Comparison of ENCODE assay signal across 20 cellular contexts in the genomic region with DNA sequence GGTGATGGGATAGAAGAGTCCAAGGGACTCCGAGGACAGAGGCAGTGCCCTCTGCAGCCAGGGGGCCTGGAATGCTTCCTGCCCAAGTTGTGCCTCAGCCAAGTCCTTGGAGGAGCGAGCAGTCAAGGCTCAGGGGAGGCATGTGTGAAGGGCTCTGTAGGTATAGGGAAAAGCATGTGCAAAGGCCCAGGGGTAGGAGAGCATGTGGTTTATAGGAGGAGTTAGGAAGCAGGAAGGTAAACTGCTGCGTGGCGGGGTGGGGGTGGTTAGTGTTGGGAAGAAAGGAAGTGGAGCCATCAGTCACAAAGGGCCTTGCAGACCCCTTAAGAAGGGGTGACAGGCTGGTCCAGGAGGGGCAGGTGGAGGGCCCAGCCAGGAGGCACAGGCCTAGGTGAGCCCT. TPM values are rescaled to one million over a fixed set of nuclear protein-coding genes. Genes with fewer than 3 reads are reported as not detected.
DNase-seq lines count a peak whose midpoint lies in the region; ATAC-seq and TF ChIP-seq lines count a peak whose summit lies in the region.
"Had no signal": no experiment of that assay in that cellular context is flagged by ENCODE, and none has a peak within 500 bp of the region (broad histone marks: within the 10 kb centered on the region; RNA-seq: fewer than 3 reads in every experiment).

No MANE protein-coding gene starts in this region.

- H3K27ac ChIP-seq in HEK293 (ENCODE audit: extremely low read depth, low read depth, low read length) (no peak overlapping the region), endodermal cell (ENCODE audit: low read depth, low read length) (no peak overlapping the region), spleen (no peak overlapping the region)
- H3K27ac ChIP-seq: A549, BLaER1, HL-60 had no signal

- H3K4me3 ChIP-seq in HEK293 (ENCODE audit: low read depth, low read length) (no peak overlapping the region), endodermal cell (ENCODE audit: low read length) (no peak overlapping the region), spleen (no peak overlapping the region)
- H3K4me3 ChIP-seq: A549, BLaER1 had no signal

- H3K9me3 ChIP-seq in HEK293 (ENCODE audit: control insufficient read depth, insufficient read depth, low read depth, low read length) (no peaks in the 10 kb centered on the region), endodermal cell (ENCODE audit: control insufficient read depth, low read length) (no peaks in the 10 kb centered on the region), spleen (no peaks in the 10 kb centered on the region)
- H3K9me3 ChIP-seq: A549, BLaER1 had no signal

- POLR2A ChIA-PET in HEK293 (lab: Yijun Ruan, JAX): no interaction called here

- H3K27me3 Mint-ChIP-seq in activated naive CD4-positive, alpha-beta T cell treated with anti-CD3 and anti-CD28 coated beads, Interleukin-2, amount 50 U/mL, for 24 hours: no peaks in the 10 kb centered on the region
- H3K27me3 Mint-ChIP-seq in activated naive CD4-positive, alpha-beta T cell treated with anti-CD3 and anti-CD28 coated beads for 36 hours (ENCODE audit: low read depth): no peaks in the 10 kb centered on the region
- H3K27me3 Mint-ChIP-seq in endodermal cell (ENCODE audit: insufficient read depth): no peaks in the 10 kb centered on the region
- H3K27me3 Mint-ChIP-seq: CD8-positive, alpha-beta memory T cell had no signal

- intact Hi-C loops in activated naive CD4-positive, alpha-beta T cell treated with anti-CD3 and anti-CD28 coated beads for 36 hours (cut with micrococcal nuclease): no loop called here
- intact Hi-C loops in spleen (cut with DNase I; ENCODE audit: low total_unique reads): loop anchor here (5.0 kb wide), 1 partner anchor 302 kb away; the partner anchor contains the start of gene PDZD9

- H3K9me3 Mint-ChIP-seq in activated naive CD4-positive, alpha-beta T cell treated with anti-CD3 and anti-CD28 coated beads, Interleukin-2, amount 50 U/mL, for 24 hours: no peaks in the 10 kb centered on the region
- no peaks in the 10 kb centered on the region for H3K9me3 Mint-ChIP-seq in activated naive CD4-positive, alpha-beta T cell treated with anti-CD3 and anti-CD28 coated beads for 36 hours
- H3K9me3 Mint-ChIP-seq in endodermal cell: no peaks in the 10 kb centered on the region
- H3K9me3 Mint-ChIP-seq: CD8-positive, alpha-beta memory T cell; HFFc6 had no signal

- peaks cover 41% of the 10 kb centered on the region for H3K4me1 Mint-ChIP-seq in activated naive CD4-positive, alpha-beta T cell treated with anti-CD3 and anti-CD28 coated beads, Interleukin-2, amount 50 U/mL, for 24 hours
- H3K4me1 Mint-ChIP-seq in activated naive CD4-positive, alpha-beta T cell treated with anti-CD3 and anti-CD28 coated beads for 36 hours (ENCODE audit: low read depth): peaks cover 25% of the 10 kb centered on the region
- peaks cover 2% of the 10 kb centered on the region for H3K4me1 Mint-ChIP-seq in endodermal cell

- peaks cover 6% of the 10 kb centered on the region for H3K36me3 Mint-ChIP-seq in activated naive CD4-positive, alpha-beta T cell treated with anti-CD3 and anti-CD28 coated beads, Interleukin-2, amount 50 U/mL, for 24 hours
- H3K36me3 Mint-ChIP-seq in activated naive CD4-positive, alpha-beta T cell treated with anti-CD3 and anti-CD28 coated beads for 36 hours (ENCODE audit: low read depth): peaks cover 33% of the 10 kb centered on the region
- peaks cover 55% of the 10 kb centered on the region for H3K36me3 Mint-ChIP-seq in endodermal cell (ENCODE audit: low read depth)

- no peak overlapping the region for H3K4me3 Mint-ChIP-seq in activated naive CD4-positive, alpha-beta T cell treated with anti-CD3 and anti-CD28 coated beads, Interleukin-2, amount 50 U/mL, for 24 hours
- H3K4me3 Mint-ChIP-seq in activated naive CD4-positive, alpha-beta T cell treated with anti-CD3 and anti-CD28 coated beads for 36 hours: no peak overlapping the region
- H3K4me3 Mint-ChIP-seq in endodermal cell: no peak overlapping the region
- H3K4me3 Mint-ChIP-seq: HFFc6 had no signal

- H3K9ac ChIP-seq in endodermal cell (ENCODE audit: extremely low read depth, low read length, poor library complexity, severe bottlenecking): no peak overlapping the region
- H3K9ac ChIP-seq: BLaER1 had no signal

- TF ChIP-seq CTCF in HEK293 (tag by site-specific recombination; IDR thresholded peaks at IDR 0.05) (no peak), endodermal cell (conservative IDR thresholded peaks at IDR 0.05) (no peak), spleen (IDR thresholded peaks at IDR 0.05 in 8 of 11, conservative IDR thresholded peaks at IDR 0.05 in 3 of 11) (no peak), GM10266 (IDR thresholded peaks at IDR 0.05; ENCODE audit: control insufficient read depth, insufficient read depth, low read depth, missing control alignments) (no peak)

- H3K27me3 ChIP-seq in endodermal cell (ENCODE audit: control insufficient read depth, insufficient read depth, low read length, poor library complexity, severe bottlenecking): no peaks in the 10 kb centered on the region
- H3K27me3 ChIP-seq in spleen (replicated peaks in 1 of 7): no peaks in the 10 kb centered on the region
- H3K27me3 ChIP-seq: BLaER1 had no signal

- ATAC-seq in GM21723 (IDR thresholded peaks at IDR 0.05; ENCODE audit: unreplicated experiment): no peak
- ATAC-seq: A549 had no signal

- no peak for DNase-seq in activated naive CD4-positive, alpha-beta T cell treated with anti-CD3 and anti-CD28 coated beads for 36 hours
- DNase-seq in endodermal cell: peak; percentile 37
- DNase-seq in spleen: peak; percentile 43
- DNase-seq in HuH-7 (ENCODE audit: low spot score): no peak
- no peak for DNase-seq in GM10266 (ENCODE audit: extremely low spot score)
- DNase-seq: HFFc6, MM.1S, NCI-H1092 treated with DMSO at 0.1 percent for 48 hours, NCI-H146, NCI-H2029 treated with DMSO at 0.1 percent for 48 hours, NCI-H2171 treated with DMSO at 0.1 percent for 48 hours, NCI-H446, NCI-H526 treated with DMSO at 0.1 percent for 48 hours had no signal

- CTCF ChIA-PET in activated naive CD4-positive, alpha-beta T cell treated with anti-CD3 and anti-CD28 coated beads for 36 hours (lab: Charles Lee): no interaction called here
- CTCF ChIA-PET in HEK293 (lab: Yijun Ruan, JAX): interaction anchor here (0.6 to 1.5 kb wide), 3 partner anchors 14 to 1520 kb away, joined by 3 to 7 read pairs (median 4); no protein-coding TSS in a partner anchor

- H3K4me1 ChIP-seq in HEK293 (ENCODE audit: control insufficient read depth, insufficient read depth, low read length) (no peaks in the 10 kb centered on the region), endodermal cell (ENCODE audit: control insufficient read depth, insufficient read depth, low read length) (no peaks in the 10 kb centered on the region), spleen (peaks cover 9 to 22% (median 15%) of the 10 kb centered on the region in 6 donors)

- peak overlapping the region; percentile 33 for H3K27ac Mint-ChIP-seq in activated naive CD4-positive, alpha-beta T cell treated with anti-CD3 and anti-CD28 coated beads, Interleukin-2, amount 50 U/mL, for 24 hours
- H3K27ac Mint-ChIP-seq in activated naive CD4-positive, alpha-beta T cell treated with anti-CD3 and anti-CD28 coated beads for 36 hours: no peak overlapping the region
- peak overlapping the region; percentile 26 for H3K27ac Mint-ChIP-seq in endodermal cell
- H3K27ac Mint-ChIP-seq: HFFc6 had no signal

- WGBS in endodermal cell (ENCODE audit: insufficient coverage in 1 of 2, insufficient read length in 1 of 2), 2 experiments: 97 to 100% methylated on average over 1 to 4 of the region's 4 CpGs
- WGBS in spleen, 5 donors: 81 to 96% (median 91%) methylated on average over 4 of the region's 4 CpGs

- H3K36me3 ChIP-seq in HEK293 (ENCODE audit: control insufficient read depth in 2 of 2, insufficient read depth in 1 of 2, low read length in 2 of 2): peaks cover 11 to 75% of the 10 kb centered on the region in 2 experiments; a peak in 2 of 3 replicates
- peaks cover 47% of the 10 kb centered on the region for H3K36me3 ChIP-seq in endodermal cell (ENCODE audit: control insufficient read depth, insufficient read depth, low read length)
- H3K36me3 ChIP-seq in spleen: peaks cover 0 to 84% (median 70%) of the 10 kb centered on the region in 6 donors

- TF ChIP-seq POLR2A in spleen (IDR thresholded peaks at IDR 0.05): no peak

TF ChIP-seq in HEK293, 187 proteins besides CTCF, POLR2A, EP300 and RAD21:
- TF ChIP-seq ZNF623 (tag by site-specific recombination; IDR thresholded peaks at IDR 0.05) (peak; percentile 98), PRDM4 (tag by site-specific recombination; IDR thresholded peaks at IDR 0.05) (no peak)

RNA-seq across cellular contexts. Expression of gene POLR3E, which starts 7.2 kb away (rescaled TPM):
- total RNA-seq in activated naive CD4-positive, alpha-beta T cell treated with anti-CD3 and anti-CD28 coated beads for 36 hours: 10 to 100 TPM; 72.9 to 74.7 TPM
- total RNA-seq in endodermal cell (10 to 100 TPM; 73.1 to 73.6 TPM), spleen (10 to 100 TPM; 40.4 to 58.0 (median 52.2) TPM)
- 40.2 TPM for polyA plus RNA-seq in endodermal cell (2013, experiment 1 of 2)
- 31.3 TPM for polyA plus RNA-seq in endodermal cell (2013, experiment 2 of 2)
- 10 to 100 TPM; 17.3 to 19.3 (median 18.8) TPM for polyA plus RNA-seq in spleen

Comparison
In these comparisons a context has a peak if more than half of its experiments do, and no peak if none do; other contexts are left out.
1. DNase-seq: peak in endodermal cell (single experiment) and spleen (single experiment); none in activated naive CD4-positive, alpha-beta T cell treated with anti-CD3 and anti-CD28 coated beads for 36 hours (single experiment), HuH-7 (single experiment) and GM10266 (single experiment).